Comparison of ENCODE assay signal across 18 cellular contexts in genomic region chr9:108746864-108747263, GRCh38.
DNase-seq lines count a peak whose midpoint lies in the region; ATAC-seq, FAIRE-seq and TF ChIP-seq lines count a peak whose summit lies in the region.
"Had no signal": no experiment of that assay in that cellular context is flagged by ENCODE, and none has a peak within 500 bp of the region (broad histone marks: within the 10 kb centered on the region; RNA-seq: fewer than 3 reads in every experiment).

No MANE protein-coding gene starts in this region.

- no peak for FAIRE-seq in D721Med (lab: Jason Lieb, UNC)

- TF ChIP-seq CTCF in D721Med (IDR thresholded peaks at IDR 0.05; ENCODE audit: insufficient read depth, missing control alignments) (peak; percentile 2), epithelial cell of esophagus (IDR thresholded peaks at IDR 0.05; ENCODE audit: insufficient read depth, low read depth, low read length, missing control alignments) (no peak), right lobe of liver (IDR thresholded peaks at IDR 0.05) (no peak)

- H3K27me3 ChIP-seq in right lobe of liver, result no peaks in the 10 kb centered on the region
- H3K27me3 ChIP-seq: BLaER1 had no signal

- H3K9me3 Mint-ChIP-seq in activated naive CD4-positive, alpha-beta T cell treated with anti-CD3 and anti-CD28 coated beads for 36 hours, result no peaks in the 10 kb centered on the region
- H3K9me3 Mint-ChIP-seq: neural crest cell had no signal

- intact Hi-C loops in right lobe of liver (cut with DNase I), result no loop called here
- intact Hi-C loops in activated naive CD4-positive, alpha-beta T cell treated with anti-CD3 and anti-CD28 coated beads for 36 hours (cut with micrococcal nuclease), result no loop called here

- no peaks in the 10 kb centered on the region for H3K36me3 Mint-ChIP-seq in activated naive CD4-positive, alpha-beta T cell treated with anti-CD3 and anti-CD28 coated beads for 36 hours (ENCODE audit: low read depth)

- ATAC-seq in right lobe of liver, result peak; percentile 49 to 91 (median 89)
- ATAC-seq in HG03378 (IDR thresholded peaks at IDR 0.05; ENCODE audit: unreplicated experiment), result no peak

- 13% methylated on average over 2 of the region's 2 CpGs for WGBS in right lobe of liver (ENCODE audit: insufficient coverage, low coverage, low lambda C conversion rate, missing lambda C conversion rate)

- no peaks in the 10 kb centered on the region for H3K4me1 Mint-ChIP-seq in activated naive CD4-positive, alpha-beta T cell treated with anti-CD3 and anti-CD28 coated beads for 36 hours (ENCODE audit: low read depth)

- H3K27ac ChIP-seq in right lobe of liver, result no peak overlapping the region
- H3K27ac ChIP-seq: BLaER1 had no signal

- no peaks in the 10 kb centered on the region for H3K9me3 ChIP-seq in right lobe of liver

- DNase-seq in D721Med (ENCODE audit: insufficient read length, low spot score) (no peak), NCI-H226 (peak; percentile 14), epithelial cell of esophagus (ENCODE audit: low read depth) (peak; percentile 56), right lobe of liver (no peak), HUDEP-2 (lab: John Stamatoyannopoulos, UW; ENCODE audit: unreplicated experiment in 76 of 76) (no peak), dedifferentiated amniotic fluid mesenchymal stem cell (ENCODE audit: extremely low spot score) (no peak)
- DNase-seq in activated naive CD4-positive, alpha-beta T cell treated with anti-CD3 and anti-CD28 coated beads for 36 hours, result no peak
- DNase-seq: activated CD4-positive, alpha-beta T cell treated with anti-CD3 and anti-CD28 coated beads for 4 hours; activated naive CD4-positive, alpha-beta T cell treated with Interleukin-2 at 50 U/mL for 16 hours; DMS79 treated with DMSO at 0.1 percent for 48 hours; effector CD4-positive, alpha-beta T cell; H7; MV-4-11; Right ventricle myocardium superior; T-helper 2 cell had no signal

- no peak overlapping the region for H3K27ac Mint-ChIP-seq in activated naive CD4-positive, alpha-beta T cell treated with anti-CD3 and anti-CD28 coated beads for 36 hours

- H3K4me3 ChIP-seq in epithelial cell of esophagus (ENCODE audit: low read length) (no peak overlapping the region), right lobe of liver (no peak overlapping the region)
- H3K4me3 ChIP-seq: BLaER1 had no signal

- no peaks in the 10 kb centered on the region for H3K36me3 ChIP-seq in right lobe of liver
- H3K36me3 ChIP-seq: BLaER1 had no signal

- no peak overlapping the region for H3K4me3 Mint-ChIP-seq in activated naive CD4-positive, alpha-beta T cell treated with anti-CD3 and anti-CD28 coated beads for 36 hours
- H3K4me3 Mint-ChIP-seq: neural crest cell had no signal

- no peak for TF ChIP-seq POLR2A in right lobe of liver (IDR thresholded peaks at IDR 0.05)

- H3K27me3 Mint-ChIP-seq in activated naive CD4-positive, alpha-beta T cell treated with anti-CD3 and anti-CD28 coated beads for 36 hours (ENCODE audit: low read depth), result no peaks in the 10 kb centered on the region

- H3K4me1 ChIP-seq in right lobe of liver, result peaks cover 0 to 9% (median 0%) of the 10 kb centered on the region in 4 donors

- CTCF ChIA-PET in activated naive CD4-positive, alpha-beta T cell treated with anti-CD3 and anti-CD28 coated beads for 36 hours (lab: Charles Lee), result interaction anchor here (0.6 kb wide), 1 partner anchor 97 kb away, joined by 3 read pairs; no protein-coding TSS in a partner anchor

Comparison
In these comparisons a context has a peak if more than half of its experiments do, and no peak if none do; other contexts are left out.
1. DNase-seq: peak in NCI-H226 (single experiment) and epithelial cell of esophagus (single experiment); none in D721Med (single experiment), right lobe of liver (0 of 3), HUDEP-2 (0 of 76), activated naive CD4-positive, alpha-beta T cell treated with anti-CD3 and anti-CD28 coated beads for 36 hours (single experiment) and dedifferentiated amniotic fluid mesenchymal stem cell (single experiment).